Comparison of ENCODE assay signal across 33 cellular contexts in the genomic region with DNA sequence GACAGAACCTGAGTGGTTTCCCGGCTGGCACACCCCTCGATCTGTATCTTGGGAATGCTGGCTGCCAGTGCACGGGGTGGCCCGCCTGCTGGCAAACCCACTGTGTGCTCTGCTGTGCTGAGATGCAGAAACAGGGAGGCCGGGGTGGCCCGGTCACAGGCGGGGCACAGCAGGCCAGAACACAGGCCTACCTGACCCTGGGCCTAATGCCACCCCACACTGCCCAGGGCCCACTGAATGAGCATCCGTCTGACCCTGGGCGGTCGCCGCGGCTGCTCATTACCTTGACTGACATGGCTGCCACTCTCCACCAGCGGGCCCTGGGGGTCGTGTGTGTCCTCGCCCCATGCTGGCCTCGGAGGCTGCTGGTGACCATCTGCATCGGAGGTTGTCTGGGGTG. TPM values are rescaled to one million over a fixed set of nuclear protein-coding genes. Genes with fewer than 3 reads are reported as not detected.
"Had no signal": no experiment of that assay in that cellular context is flagged by ENCODE, and none has a peak within 500 bp of the region (broad histone marks: within the 10 kb centered on the region; RNA-seq: fewer than 3 reads in every experiment).

No MANE protein-coding gene starts in this region.

- H3K36me3 ChIP-seq: left ventricle myocardium inferior, neural progenitor cell, ovary, right atrium auricular region, right lobe of liver, suprapubic skin, thoracic aorta, tibial artery, upper lobe of right lung had no signal

- DNase-seq: left ventricle myocardium inferior; mesendoderm; naive B cell; natural killer cell; nephron progenitor cell; ovary; right lobe of liver; stimulated activated CD4-positive, alpha-beta T cell treated with anti-CD3 and anti-CD28 coated beads, Interleukin-1b, Interleukin-23, amount 100 ng/mL, for 48 hours; stimulated activated CD4-positive, alpha-beta T cell treated with anti-CD3 and anti-CD28 coated beads, Interleukin-2, amount 100 ng/mL, for 48 hours; stimulated activated CD4-positive, alpha-beta T cell treated with anti-CD3 and anti-CD28 coated beads, Interleukin-4, amount 100 ng/mL, for 4 hours; stimulated activated CD8-positive, alpha-beta memory T cell treated with anti-CD3 and anti-CD28 coated beads, Interleukin-4, amount 100 ng/mL, for 48 hours; stimulated activated naive CD4-positive, alpha-beta T cell treated with Interleukin-2 at 50 U/mL for 16 hours; tibial artery; trophoblast cell; upper lobe of right lung had no signal

- FAIRE-seq: urothelium cell line had no signal

- H3K4me3 ChIP-seq: hepatocyte, left ventricle myocardium inferior, lung, neural progenitor cell, ovary, right atrium auricular region, right lobe of liver, smooth muscle cell, suprapubic skin, thoracic aorta, tibial artery, upper lobe of right lung had no signal

- ATAC-seq: right lobe of liver; stimulated activated memory B cell treated with anti-CD40 and anti-IgM and Interleukin-4, amounts not matched to agents 10 μg/mL and 1 μg/mL and 100 μg/mL, for 72 hours; upper lobe of right lung had no signal

- H3K79me2 ChIP-seq: hepatocyte had no signal

- H3K9ac ChIP-seq: neural progenitor cell had no signal

- H3K27ac ChIP-seq: hepatocyte, left ventricle myocardium inferior, neural progenitor cell, ovary, right atrium auricular region, right lobe of liver, suprapubic skin, thoracic aorta, tibial artery, upper lobe of right lung had no signal

- H3K4me1 ChIP-seq: tibial artery, upper lobe of right lung had no signal

- H3K9me3 ChIP-seq: left ventricle myocardium inferior, ovary, right atrium auricular region, right lobe of liver, suprapubic skin, thoracic aorta, tibial artery, upper lobe of right lung had no signal

- H3K27me3 ChIP-seq: hepatocyte, neural progenitor cell, ovary, right atrium auricular region, right lobe of liver had no signal

- H2AFZ ChIP-seq: hepatocyte, neural progenitor cell had no signal

- H3K4me2 ChIP-seq: hepatocyte, neural progenitor cell, smooth muscle cell had no signal

RNA-seq across cellular contexts. Expression of a gene that starts 44.1 kb away (rescaled TPM):
- total RNA-seq: left ventricle myocardium inferior, omental fat pad, pulmonary artery endothelial cell, renal cortical epithelial cell, right atrium auricular region, smooth muscle cell, subcutaneous adipose tissue, thoracic aorta had no signal

RNA-seq across cellular contexts. Expression of a gene that starts 54.9 kb away (rescaled TPM):
- total RNA-seq: hepatocyte, kidney epithelial cell, left ventricle myocardium inferior, lung, mesothelial cell of epicardium, mononuclear cell, omental fat pad, ovary, progenitor cell of endocrine pancreas, pulmonary artery endothelial cell, renal cortical epithelial cell, right lobe of liver, skeletal muscle tissue, smooth muscle cell, subcutaneous adipose tissue, thoracic aorta, upper lobe of right lung had no signal
- polyA plus RNA-seq: hepatocyte, lung, ovary, smooth muscle cell had no signal
